Comparison of ENCODE assay signal across 9 cellular contexts in the genomic region with DNA sequence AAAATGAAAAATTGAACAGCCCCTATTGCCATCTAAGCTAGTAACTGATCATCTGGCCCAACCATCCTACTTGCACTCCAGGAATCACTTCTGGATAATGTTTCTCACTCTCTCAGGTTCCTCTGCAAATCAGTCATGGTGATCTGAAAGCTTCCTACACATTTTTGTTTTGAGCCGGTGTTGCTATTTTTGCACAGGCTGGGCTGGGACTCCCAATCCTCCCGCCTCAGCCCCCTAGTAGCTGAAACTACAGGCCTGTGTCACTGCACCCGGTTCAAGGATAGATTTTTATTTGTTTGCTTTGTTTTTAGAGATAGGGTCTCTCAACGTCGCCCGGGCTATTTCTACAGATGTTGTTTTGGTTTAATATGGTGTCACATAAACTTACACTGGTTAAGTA. TPM values are rescaled to one million over a fixed set of nuclear protein-coding genes. Genes with fewer than 3 reads are reported as not detected.
A peak's percentile ranks its signal among the peaks of the same experiment; 100 is the strongest.
DNase-seq lines count a peak whose midpoint lies in the region; ATAC-seq and TF ChIP-seq lines count a peak whose summit lies in the region.
"Had no signal": no experiment of that assay in that cellular context is flagged by ENCODE, and none has a peak within 500 bp of the region (broad histone marks: within the 10 kb centered on the region; RNA-seq: fewer than 3 reads in every experiment).

No MANE protein-coding gene starts in this region.

- intact Hi-C loops in left colon (cut with DNase I, micrococcal nuclease) = no loop called here

- CTCF ChIA-PET in WTC11 (lab: Charles Lee) = interaction anchor here (1.1 to 2.4 kb wide), 3 partner anchors 13 to 42 kb away, joined by 3 to 9 read pairs (median 7); no protein-coding TSS in a partner anchor

- no peaks in the 10 kb centered on the region for H3K36me3 ChIP-seq in SJCRH30

- no peaks in the 10 kb centered on the region for H3K27me3 ChIP-seq in SJCRH30
- H3K27me3 ChIP-seq in mononuclear cell (ENCODE audit: insufficient read depth, low read length) = peaks cover 7% of the 10 kb centered on the region

- H3K27ac ChIP-seq in SJCRH30 = no peak overlapping the region

- peak overlapping the region; percentile 0; the same call in 1 of the 2 replicates for H3K4me3 ChIP-seq in GM12865 (ENCODE audit: low read depth, low read length)
- H3K4me3 ChIP-seq in SJCRH30 = peak overlapping the region; percentile 3; the same call in 1 of the 2 replicates
- H3K4me3 ChIP-seq in mononuclear cell (ENCODE audit: low read length) = peak overlapping the region; percentile 19

- no peak for TF ChIP-seq CTCF in GM12865 (IDR thresholded peaks at IDR 0.05; ENCODE audit: insufficient read depth, low read depth, low read length, missing control alignments)
- TF ChIP-seq CTCF in WTC11 (IDR thresholded peaks at IDR 0.05) = no peak

- DNase-seq in GM12865 (ENCODE audit: low read depth) (no peak), SJCRH30 (peak; percentile 5 to 24), WTC11 (ENCODE audit: low spot score) (no peak), AG20443 (ENCODE audit: low spot score) (no peak), NCI-H82 (lab: John Stamatoyannopoulos, UW) (no peak), left colon (no peak)
- DNase-seq: cerebellar nuclear complex had no signal

- POLR2A ChIA-PET in WTC11 (lab: Charles Lee) = no interaction called here

- H3K4me1 ChIP-seq in SJCRH30 (no peaks in the 10 kb centered on the region), mononuclear cell (ENCODE audit: insufficient read depth, low read length) (peaks cover 18% of the 10 kb centered on the region)

- peaks cover 6% of the 10 kb centered on the region for H3K27me3 Mint-ChIP-seq in WTC11 (ENCODE audit: low read depth)

- no peak overlapping the region for H3K27ac Mint-ChIP-seq in WTC11

- no peak overlapping the region for H3K4me3 Mint-ChIP-seq in WTC11

- H3K9me3 ChIP-seq in SJCRH30 (replicated peaks) (no peaks in the 10 kb centered on the region), mononuclear cell (ENCODE audit: low read depth, low read length) (no peaks in the 10 kb centered on the region)

- H3K4me1 Mint-ChIP-seq in WTC11 = peaks cover 11% of the 10 kb centered on the region

- no peaks in the 10 kb centered on the region for H3K36me3 Mint-ChIP-seq in WTC11

- H3K9me3 Mint-ChIP-seq in WTC11 = no peaks in the 10 kb centered on the region

- ATAC-seq in GM21723 (IDR thresholded peaks at IDR 0.05; ENCODE audit: unreplicated experiment) = peak; percentile 19
- ATAC-seq in WTC11 = no peak
- ATAC-seq in left colon = no peak

TF ChIP-seq in WTC11, 78 proteins besides CTCF, POLR2A, EP300 and RAD21:
- TF ChIP-seq HMGA2 (CRISPR knock-in tag; IDR thresholded peaks at IDR 0.05) = no peak
- TF ChIP-seq ZNF423 (CRISPR knock-in tag; IDR thresholded peaks at IDR 0.05) = no peak
- TF ChIP-seq ZNF317 (CRISPR knock-in tag; IDR thresholded peaks at IDR 0.05; ENCODE audit: borderline replicate concordance, low read depth) = no peak
- TF ChIP-seq IRF2 (CRISPR knock-in tag; IDR thresholded peaks at IDR 0.05; ENCODE audit: borderline replicate concordance, low read depth) = no peak
- TF ChIP-seq GABPB1 (CRISPR knock-in tag; IDR thresholded peaks at IDR 0.05) = no peak

RNA-seq across cellular contexts. Expression of gene HMCN1, which starts 40.5 kb away (rescaled TPM):
- 31.0 and 37.6 TPM in 2 replicates for total RNA-seq in SJCRH30 (2014; rRNA removed; shearing (Covaris generic))
- total RNA-seq in mononuclear cell (under 0.01 TPM), WTC11 (2021) (5.6 to 10.6 TPM (median 10.5 TPM) in 3 replicates), left colon (1 to 10 TPM; 1.7 to 3.9 TPM)

Comparison
In these comparisons a context has a peak if more than half of its experiments do, and no peak if none do; other contexts are left out.
1. DNase-seq: peak in SJCRH30 (2 of 2); none in GM12865 (single experiment), WTC11 (single experiment), AG20443 (single experiment), NCI-H82 (single experiment) and left colon (0 of 2).
2. Peak in every context shown above with its lines, with median percentiles within 50 percentile points of each other: H3K4me3 ChIP-seq.